In genomic region chr4:112098841-112099240, GRCh38 we compare ENCODE assay signal across 18 cellular contexts. TPM values are rescaled to one million over a fixed set of nuclear protein-coding genes. Genes with fewer than 3 reads are reported as not detected.
DNase-seq lines count a peak whose midpoint lies in the region; ATAC-seq, FAIRE-seq and TF ChIP-seq lines count a peak whose summit lies in the region.
"Had no signal": no experiment of that assay in that cellular context is flagged by ENCODE, and none has a peak within 500 bp of the region (broad histone marks: within the 10 kb centered on the region; RNA-seq: fewer than 3 reads in every experiment).

No MANE protein-coding gene starts in this region.

- no peak overlapping the region for H3K4me3 Mint-ChIP-seq in activated T-cell treated with anti-CD3 and anti-CD28 coated beads, Interleukin-2, amount 50 U/mL, for 72 hours
- H3K4me3 Mint-ChIP-seq: B cell, CD14-positive monocyte had no signal

- DNase-seq in activated T-cell treated with anti-CD3 and anti-CD28 coated beads, Interleukin-2, amount 50 U/mL, for 72 hours = no peak
- DNase-seq in activated T-cell treated with anti-CD3 and anti-CD28 coated beads, Interleukin-2, amount 50 U/mL, for 1 hour = no peak
- DNase-seq in PC-9 = no peak
- no peak for DNase-seq in keratinocyte (ENCODE audit: low read depth, low spot score)
- DNase-seq in NCI-H345 treated with DMSO at 0.1 percent for 48 hours (lab: John Stamatoyannopoulos, UW; ENCODE audit: unreplicated experiment) = no peak
- no peak for DNase-seq in right cardiac atrium
- DNase-seq: KBM-7, NCI-H1105 treated with DMSO at 0.1 percent for 48 hours, NCI-H2029 treated with DMSO at 0.1 percent for 48 hours, NCI-H2171, NCI-H524 treated with DMSO at 0.1 percent for 48 hours, SJCRH30 had no signal

- CTCF ChIA-PET in PC-9 (lab: Charles Lee) = interaction anchor here (1.5 kb wide), 1 partner anchor 15 kb away, joined by 5 read pairs; no protein-coding TSS in a partner anchor

- H3K4me1 Mint-ChIP-seq in activated T-cell treated with anti-CD3 and anti-CD28 coated beads, Interleukin-2, amount 50 U/mL, for 72 hours (ENCODE audit: low read depth) = peaks cover under 1% of the 10 kb centered on the region
- H3K4me1 Mint-ChIP-seq: B cell had no signal

- 74% methylated on average over 2 of the region's 2 CpGs for WGBS in right cardiac atrium

- H2AFZ ChIP-seq in PC-9 (peak overlapping the region; percentile 59; the same call in 1 of the 2 replicates), keratinocyte (ENCODE audit: control insufficient read depth, low read length) (peak overlapping the region; percentile 77)

- H3K9me2 ChIP-seq in PC-9 (ENCODE audit: insufficient read depth) = no peaks in the 10 kb centered on the region; the same call in 1 of the 2 replicates

- H3K27me3 ChIP-seq in PC-9 (ENCODE audit: insufficient read depth, low read depth) (no peaks in the 10 kb centered on the region), keratinocyte (ENCODE audit: control insufficient read depth, extremely low read depth, insufficient read depth, low read length) (no peaks in the 10 kb centered on the region), subcutaneous abdominal adipose tissue (ENCODE audit: control insufficient read depth in 5 of 5, insufficient read depth in 4 of 5, low read length in 5 of 5) (no peaks in the 10 kb centered on the region), right cardiac atrium (ENCODE audit: control insufficient read depth, insufficient read depth) (no peaks in the 10 kb centered on the region)
- H3K27me3 ChIP-seq: SJCRH30 had no signal

- no peak overlapping the region for H3K4me2 ChIP-seq in PC-9
- H3K4me2 ChIP-seq in keratinocyte (ENCODE audit: control insufficient read depth, extremely low read depth, insufficient read depth, low read depth, low read length) = no peak overlapping the region

- H3K9me3 ChIP-seq in PC-9 (ENCODE audit: insufficient read depth, low read depth) (no peaks in the 10 kb centered on the region), keratinocyte (ENCODE audit: control insufficient read depth, low read depth, low read length) (no peaks in the 10 kb centered on the region), subcutaneous abdominal adipose tissue (ENCODE audit: control insufficient read depth in 5 of 5, low read length in 5 of 5) (no peaks in the 10 kb centered on the region), right cardiac atrium (ENCODE audit: control insufficient read depth, low read length) (no peaks in the 10 kb centered on the region)
- H3K9me3 ChIP-seq: HAP-1, SJCRH30 had no signal

- H3F3A ChIP-seq in PC-9 (ENCODE audit: insufficient read depth, low read depth) = no peaks in the 10 kb centered on the region

- BruUV-seq in PC-9 (replicated peaks; lab: Mats Ljungman, UMichigan) = no TSS peak

- no peaks in the 10 kb centered on the region for H3K9me1 ChIP-seq in keratinocyte (ENCODE audit: control insufficient read depth, extremely low read depth, insufficient read depth, low read length)

- H3K36me3 Mint-ChIP-seq in activated T-cell treated with anti-CD3 and anti-CD28 coated beads, Interleukin-2, amount 50 U/mL, for 72 hours (ENCODE audit: insufficient read depth in 2 of 2) = no peaks in the 10 kb centered on the region
- H3K36me3 Mint-ChIP-seq: CD14-positive monocyte had no signal

- H3K9ac ChIP-seq in keratinocyte (ENCODE audit: control insufficient read depth, extremely low read depth, insufficient read depth, low read length) (no peak overlapping the region), subcutaneous abdominal adipose tissue (ENCODE audit: low read length in 5 of 5) (no peak overlapping the region)

- H3K27ac Mint-ChIP-seq in activated T-cell treated with anti-CD3 and anti-CD28 coated beads, Interleukin-2, amount 50 U/mL, for 72 hours = peak overlapping the region; percentile 9
- H3K27ac Mint-ChIP-seq: B cell, CD14-positive monocyte had no signal

- no peaks in the 10 kb centered on the region for H4K20me1 ChIP-seq in PC-9 (ENCODE audit: insufficient read depth)
- no peaks in the 10 kb centered on the region for H4K20me1 ChIP-seq in keratinocyte (ENCODE audit: control insufficient read depth, extremely low read depth, insufficient read depth, low read length)

- no peaks in the 10 kb centered on the region for H3K79me2 ChIP-seq in PC-9 (ENCODE audit: low read depth)
- no peaks in the 10 kb centered on the region for H3K79me2 ChIP-seq in keratinocyte (ENCODE audit: control insufficient read depth, insufficient read depth, low read length)

- H3K36me3 ChIP-seq in PC-9 (ENCODE audit: low read depth) (no peaks in the 10 kb centered on the region), keratinocyte (ENCODE audit: control insufficient read depth in 2 of 2, extremely low read depth in 1 of 2, insufficient read depth in 2 of 2, low read length in 2 of 2) (no peaks in the 10 kb centered on the region), subcutaneous abdominal adipose tissue (ENCODE audit: control insufficient read depth in 5 of 5, insufficient read depth in 5 of 5, low read length in 5 of 5) (no peaks in the 10 kb centered on the region)
- H3K36me3 ChIP-seq: HAP-1, SJCRH30 had no signal

- peaks cover 13% of the 10 kb centered on the region for H3K27me3 Mint-ChIP-seq in activated T-cell treated with anti-CD3 and anti-CD28 coated beads, Interleukin-2, amount 50 U/mL, for 72 hours (ENCODE audit: low read depth)
- H3K27me3 Mint-ChIP-seq: B cell had no signal

- no peak for ATAC-seq in activated T-cell treated with anti-CD3 and anti-CD28 coated beads, Interleukin-2, amount 50 U/mL, for 72 hours (replicated peaks in 1 of 2)
- ATAC-seq in GM18867 (IDR thresholded peaks at IDR 0.05; ENCODE audit: unreplicated experiment) = no peak
- no peak for ATAC-seq in right cardiac atrium

- no peaks in the 10 kb centered on the region for H3K9me3 Mint-ChIP-seq in activated T-cell treated with anti-CD3 and anti-CD28 coated beads, Interleukin-2, amount 50 U/mL, for 72 hours
- H3K9me3 Mint-ChIP-seq: CD14-positive monocyte had no signal

- no peak overlapping the region for H3K27ac ChIP-seq in PC-9
- no peak overlapping the region for H3K27ac ChIP-seq in keratinocyte (ENCODE audit: control insufficient read depth, insufficient read depth, low read length)
- H3K27ac ChIP-seq in subcutaneous abdominal adipose tissue (ENCODE audit: low read depth, low read length) = peak overlapping the region; percentile 47
- H3K27ac ChIP-seq in right cardiac atrium (ENCODE audit: low read length) = no peak overlapping the region
- H3K27ac ChIP-seq: 22Rv1, SJCRH30 had no signal

- no peak for TF ChIP-seq CTCF in PC-9 (conservative IDR thresholded peaks at IDR 0.05)
- no peak for TF ChIP-seq CTCF in keratinocyte (optimal IDR thresholded peaks at IDR 0.05 in 1 of 3, IDR thresholded peaks at IDR 0.05 in 1 of 3, conservative IDR thresholded peaks at IDR 0.05 in 1 of 3; ENCODE audit: extremely low read depth in 1 of 3, insufficient read depth in 2 of 3, low read length in 3 of 3)

- no peak overlapping the region for H3K4me3 ChIP-seq in PC-9
- no peak overlapping the region for H3K4me3 ChIP-seq in keratinocyte (ENCODE audit: control insufficient read depth in 2 of 3, extremely low read depth in 1 of 3, insufficient read depth in 2 of 3, low read depth in 1 of 3, low read length in 3 of 3)
- H3K4me3 ChIP-seq in subcutaneous abdominal adipose tissue (ENCODE audit: low read depth in 1 of 5, low read length in 5 of 5) = no peak overlapping the region
- no peak overlapping the region for H3K4me3 ChIP-seq in right cardiac atrium (ENCODE audit: low read length)
- H3K4me3 ChIP-seq: HAP-1, SJCRH30 had no signal

- no peak for FAIRE-seq in keratinocyte (lab: Jason Lieb, UNC)

- intact Hi-C loops in PC-9 (cut with micrococcal nuclease; ENCODE audit: unreplicated experiment) (loop anchor here (1.0 kb wide), 2 partner anchors 90 to 136 kb away; no protein-coding TSS in a partner anchor), right cardiac atrium (cut with DNase I) (loop anchor here in 2 of 4 donors (1.0 to 5.0 kb wide), 2 partner anchors 137 to 508 kb away; no protein-coding TSS in a partner anchor)

- POLR2A ChIA-PET in PC-9 (lab: Charles Lee; ENCODE audit: unreplicated experiment) = interaction anchor here (0.6 kb wide), 1 partner anchor 470 kb away, joined by 5 read pairs; no protein-coding TSS in a partner anchor

- dilution Hi-C loops in keratinocyte (cut with MboI; ENCODE audit: extremely low pct_ligation_motif_present, low sequenced_read_pairs) = no loop called here

- H3K4me1 ChIP-seq in PC-9 (replicated peaks; ENCODE audit: insufficient read depth) = peaks cover 5% of the 10 kb centered on the region; the same call in 1 of the 2 replicates
- H3K4me1 ChIP-seq in keratinocyte (ENCODE audit: control insufficient read depth, extremely low read depth, insufficient read depth, low read length) = no peaks in the 10 kb centered on the region
- H3K4me1 ChIP-seq in subcutaneous abdominal adipose tissue (ENCODE audit: control insufficient read depth in 5 of 5, insufficient read depth in 5 of 5, low read length in 5 of 5) = peaks cover 0 to 31% (median 0%) of the 10 kb centered on the region in 5 donors
- H3K4me1 ChIP-seq in right cardiac atrium (ENCODE audit: control insufficient read depth, insufficient read depth, low read length) = no peaks in the 10 kb centered on the region
- H3K4me1 ChIP-seq: HAP-1, SJCRH30 had no signal

RNA-seq across cellular contexts. Expression of gene FAM241A, which starts 46.4 kb away (rescaled TPM):
- 1 to 10 TPM; 4.2 to 5.0 TPM for total RNA-seq in activated T-cell treated with anti-CD3 and anti-CD28 coated beads, Interleukin-2, amount 50 U/mL, for 72 hours
- total RNA-seq in PC-9 (2021) (0.78 and 1.4 TPM in 2 replicates), right cardiac atrium (1 to 10 TPM; 4.8 to 7.9 (median 7.1) TPM)
- polyA plus RNA-seq in keratinocyte (1.4 to 2.9 TPM (median 2.1 TPM) in 3 replicates), right cardiac atrium (6.8 TPM)
- polyA plus RNA-seq in keratinocyte (2011; ENCODE audit: low read depth) = 1.4 TPM
- polyA plus RNA-seq in keratinocyte (2011; cell fraction: cytosol; rRNA removed) = 1.7 and 3.2 TPM in 2 replicates
- 1.6 and 2.2 TPM in 2 replicates for polyA plus RNA-seq in keratinocyte (2011; cell fraction: nucleus; rRNA removed)
- polyA plus RNA-seq in keratinocyte (2012; ENCODE audit: low replicate concordance) = 2.5 and 2.8 TPM in 2 replicates
- polyA minus RNA-seq in keratinocyte = 0.26 to 1.5 TPM (median 0.53 TPM) in 3 replicates
- polyA minus RNA-seq in keratinocyte (2011; cell fraction: cytosol; rRNA and poly(A)+ RNA removed) = 0.77 TPM
- 0.95 and 1.4 TPM in 2 replicates for polyA minus RNA-seq in keratinocyte (2011; cell fraction: nucleus; rRNA and poly(A)+ RNA removed)
